Comparison of ENCODE assay signal across 8 cellular contexts in the genomic region with DNA sequence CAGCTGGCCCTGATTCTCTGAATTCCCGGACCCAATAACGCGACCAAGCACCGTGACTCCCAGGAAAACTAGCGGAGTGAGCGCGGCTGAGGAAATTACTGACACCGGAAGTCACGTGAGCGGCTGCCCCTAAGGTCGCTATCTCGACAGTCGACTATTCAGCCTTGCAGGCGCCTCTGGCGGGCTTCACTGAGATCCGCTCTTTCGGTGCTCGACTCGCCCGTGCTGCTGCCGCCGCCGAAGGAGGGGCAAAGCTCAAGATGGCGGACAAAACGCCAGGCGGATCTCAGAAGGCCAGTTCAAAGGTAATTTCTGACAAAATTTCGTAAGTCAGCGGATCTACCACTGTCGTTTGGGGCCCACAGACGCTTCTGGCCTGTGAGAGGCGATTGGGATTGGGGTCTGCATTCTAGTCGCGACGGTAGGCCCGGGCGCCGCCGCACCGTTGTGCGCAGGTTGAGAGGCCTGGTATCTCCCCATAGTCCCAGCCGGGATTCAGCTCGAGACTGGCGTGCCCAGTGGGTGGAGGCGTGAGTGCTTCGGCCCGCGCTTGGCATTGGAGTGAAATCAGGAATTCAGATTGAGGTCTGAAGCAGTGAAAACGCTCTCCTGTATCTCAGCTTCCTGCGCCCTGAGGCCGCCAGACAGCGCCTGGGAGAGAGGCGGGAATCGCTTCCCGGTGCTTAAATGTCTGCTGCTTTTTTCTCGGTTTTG. TPM values are rescaled to one million over a fixed set of nuclear protein-coding genes. Genes with fewer than 3 reads are reported as not detected.
DNase-seq lines count a peak whose midpoint lies in the region; ATAC-seq, FAIRE-seq and TF ChIP-seq lines count a peak whose summit lies in the region.

TSS of gene U2SURP (plus strand) at position 202 of the 714 bp plus-strand sequence. CDS start at position 261, 59 bp downstream.

- TF ChIP-seq POLR2A in GM12892 (IDR thresholded peaks at IDR 0.05; ENCODE audit: low read depth, low read length) (peak; percentile 84), adrenal gland (IDR thresholded peaks at IDR 0.05) (peak; percentile 70 to 88), heart left ventricle (IDR thresholded peaks at IDR 0.05) (peak in 1 of 2 donors; percentile 78), upper lobe of left lung (IDR thresholded peaks at IDR 0.05) (peak in 3 of 4 donors; percentile 65 to 80 (median 76))

- no peaks in the 10 kb centered on the region for H3K9me3 ChIP-seq in adrenal gland (replicated peaks in 1 of 3)
- no peaks in the 10 kb centered on the region for H3K9me3 ChIP-seq in heart left ventricle
- H3K9me3 ChIP-seq in upper lobe of left lung: no peaks in the 10 kb centered on the region

- H3K36me3 ChIP-seq in adrenal gland (replicated peaks in 1 of 2): no peaks in the 10 kb centered on the region
- no peaks in the 10 kb centered on the region for H3K36me3 ChIP-seq in heart left ventricle
- no peaks in the 10 kb centered on the region for H3K36me3 ChIP-seq in upper lobe of left lung

- FAIRE-seq in GM12892 (lab: Jason Lieb, UNC): no peak

- H3K27ac ChIP-seq in adrenal gland: peak within 1 kb of the TSS; percentile 61 to 95 (median 87)
- peak within 1 kb of the TSS; percentile 67 to 95 (median 90) for H3K27ac ChIP-seq in heart left ventricle
- peak within 1 kb of the TSS; percentile 88 to 97 (median 96) for H3K27ac ChIP-seq in upper lobe of left lung

- H3K4me3 ChIP-seq in adrenal gland (peak within 1 kb of the TSS; percentile 74 to 92 (median 77)), heart left ventricle (peak within 1 kb of the TSS; percentile 74 to 97 (median 88)), upper lobe of left lung (peak within 1 kb of the TSS; percentile 73 to 89 (median 78))

- TF ChIP-seq CTCF in adrenal gland (IDR thresholded peaks at IDR 0.05): peak in 5 of 6 experiments; percentile 5 to 39 (median 14)
- peak in 2 of 12 donors; percentile 8 for TF ChIP-seq CTCF in heart left ventricle (IDR thresholded peaks at IDR 0.05)
- peak in 4 of 6 experiments; percentile 13 to 47 (median 39) for TF ChIP-seq CTCF in upper lobe of left lung (IDR thresholded peaks at IDR 0.05)

- DNase-seq in GM12892 (ENCODE audit: insufficient read length): peak; percentile 86
- DNase-seq in NCI-H146 (lab: John Stamatoyannopoulos, UW): peak; percentile 99
- peak; percentile 82 to 95 (median 88) for DNase-seq in T-helper 1 cell
- peak; percentile 96 to 99 (median 98) for DNase-seq in adrenal gland
- DNase-seq in heart left ventricle: peak; percentile 96 to 98 (median 97)
- peak; percentile 94 to 99 (median 97) for DNase-seq in posterior cingulate gyrus
- DNase-seq in upper lobe of left lung: peak; percentile 92 to 99

- WGBS in adrenal gland, 4 donors: 0 to 2% (median 0%) methylated on average over 20 to 55 of the region's 55 CpGs
- WGBS in heart left ventricle, 4 donors: 0 to 1% (median 0%) methylated on average over 36 to 55 of the region's 55 CpGs
- 0 to 1% methylated on average over 24 to 51 of the region's 55 CpGs for WGBS in upper lobe of left lung, 2 donors

- H3K4me1 ChIP-seq in adrenal gland (replicated peaks in 1 of 2): peaks cover 10 to 30% of the 10 kb centered on the region in 2 donors
- peaks cover 6 to 55% (median 43%) of the 10 kb centered on the region in 12 donors for H3K4me1 ChIP-seq in heart left ventricle
- peaks cover 12 to 57% (median 34%) of the 10 kb centered on the region in 4 donors for H3K4me1 ChIP-seq in upper lobe of left lung

- H3K27me3 ChIP-seq in adrenal gland: no peaks in the 10 kb centered on the region
- H3K27me3 ChIP-seq in heart left ventricle: no peaks in the 10 kb centered on the region
- no peaks in the 10 kb centered on the region for H3K27me3 ChIP-seq in upper lobe of left lung

- intact Hi-C loops in adrenal gland (cut with DNase I): no loop called here
- intact Hi-C loops in heart left ventricle (cut with DNase I): loop anchor here in 4 of 10 donors (2.0 to 10.0 kb wide), 5 partner anchors 267 to 557 kb away; partner anchors contain the start of genes ATR (in 3 of the 4), TRPC1 (in 2 of the 4) and XRN1 (in 1 of the 4)
- intact Hi-C loops in posterior cingulate gyrus (cut with DNase I): loop anchor here (2.0 kb wide), 1 partner anchor 423 kb away; the partner anchor contains the start of gene ATR

- ATAC-seq in HG02852 (IDR thresholded peaks at IDR 0.05; ENCODE audit: unreplicated experiment) (peak; percentile 84), heart left ventricle (peak; percentile 90 to 96 (median 96)), upper lobe of left lung (ENCODE audit: low FRiP score in 2 of 2) (peak; percentile 99)

- TF ChIP-seq EP300 in upper lobe of left lung (IDR thresholded peaks at IDR 0.05): peak in 1 of 4 donors; percentile 58

RNA-seq across cellular contexts. Expression of gene U2SURP, which starts in this region (rescaled TPM):
- polyA plus RNA-seq in GM12892 (2012; ENCODE audit: missing spikeins): 98.4 TPM
- 10 to 100 TPM; 18.6 to 77.2 (median 53.8) TPM for total RNA-seq in adrenal gland
- polyA plus RNA-seq in adrenal gland: 10 to 100 TPM; 46.3 to 87.8 (median 61.6) TPM
- 10 to 100 TPM; 25.8 to 42.0 (median 33.5) TPM for total RNA-seq in heart left ventricle
- 10 to 100 TPM; 17.4 to 21.1 TPM for polyA plus RNA-seq in heart left ventricle
- total RNA-seq in upper lobe of left lung: 100 to 1,000 TPM in 2 of 6 donors, 10 to 100 TPM in 4; 47.4 to 126 (median 58.6) TPM

Comparison
In these comparisons a context has a peak if more than half of its experiments do, and no peak if none do; other contexts are left out.
1. Peak in every context shown above with its lines: DNase-seq, ATAC-seq, H3K4me3 ChIP-seq and H3K27ac ChIP-seq.